9 cellular contexts compared by ENCODE assay signal in genomic region chrX:78945186-78945912, GRCh38. TPM values are rescaled to one million over a fixed set of nuclear protein-coding genes. Genes with fewer than 3 reads are reported as not detected.
DNase-seq lines count a peak whose midpoint lies in the region; ATAC-seq, FAIRE-seq and TF ChIP-seq lines count a peak whose summit lies in the region.
"Had no signal": no experiment of that assay in that cellular context is flagged by ENCODE, and none has a peak within 500 bp of the region (broad histone marks: within the 10 kb centered on the region; RNA-seq: fewer than 3 reads in every experiment).

A gene with protein sequence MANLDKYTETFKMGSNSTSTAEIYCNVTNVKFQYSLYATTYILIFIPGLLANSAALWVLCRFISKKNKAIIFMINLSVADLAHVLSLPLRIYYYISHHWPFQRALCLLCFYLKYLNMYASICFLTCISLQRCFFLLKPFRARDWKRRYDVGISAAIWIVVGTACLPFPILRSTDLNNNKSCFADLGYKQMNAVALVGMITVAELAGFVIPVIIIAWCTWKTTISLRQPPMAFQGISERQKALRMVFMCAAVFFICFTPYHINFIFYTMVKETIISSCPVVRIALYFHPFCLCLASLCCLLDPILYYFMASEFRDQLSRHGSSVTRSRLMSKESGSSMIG (plus strand): TSS chrX:78945391. CDS start chrX:78960521, 15,130 bp downstream.

- no peak for TF ChIP-seq CTCF in MM.1S (IDR thresholded peaks at IDR 0.05; ENCODE audit: low read length)
- TF ChIP-seq CTCF in GM12878 (IDR thresholded peaks at IDR 0.05 in 2 of 3, conservative IDR thresholded peaks at IDR 0.05 in 1 of 3; ENCODE audit: control insufficient read depth in 2 of 3, extremely low read depth in 1 of 3, insufficient read depth in 1 of 3, low read depth in 3 of 3, low read length in 3 of 3), result no peak
- TF ChIP-seq CTCF in MCF 10A (IDR thresholded peaks at IDR 0.05; ENCODE audit: unreplicated experiment), result no peak

- H3K27me3 ChIP-seq in MM.1S (replicated peaks; ENCODE audit: insufficient read depth, low read length) (no peaks in the 10 kb centered on the region), GM12878 (replicated peaks in 1 of 2; ENCODE audit: control insufficient read depth in 2 of 2, insufficient read depth in 2 of 2, low read length in 1 of 2) (no peaks in the 10 kb centered on the region)

- H3K4me3 Mint-ChIP-seq in MCF 10A (ENCODE audit: unreplicated experiment), result no peak within 1 kb of the TSS

- peak within 1 kb of the TSS; percentile 86 for H3K9ac ChIP-seq in MM.1S (ENCODE audit: low read length)
- peak within 1 kb of the TSS; percentile 83 for H3K9ac ChIP-seq in GM12878 (ENCODE audit: control insufficient read depth, insufficient read depth, low read length)

- TF ChIP-seq POLR2A in GM12878 (IDR thresholded peaks at IDR 0.05; ENCODE audit: low read depth, low read length), result peak; percentile 67

- H3F3A ChIP-seq in MM.1S (ENCODE audit: insufficient read depth, low read length), result peaks cover 28% of the 10 kb centered on the region

- CTCF ChIA-PET in GM12878 (lab: Yijun Ruan, JAX) (interaction anchor here (0.9 to 3.3 kb wide), 5 partner anchors 12 to 326 kb away, joined by 3 to 14 read pairs (median 5); no protein-coding TSS in a partner anchor), MCF 10A (lab: Yijun Ruan, JAX) (no interaction called here)

- peak within 1 kb of the TSS; percentile 32; the same call in 1 of the 2 replicates for H2AFZ ChIP-seq in MM.1S (ENCODE audit: low read length)
- peak within 1 kb of the TSS; percentile 35 for H2AFZ ChIP-seq in GM12878 (ENCODE audit: control insufficient read depth, low read depth, low read length)

- no peaks in the 10 kb centered on the region for H3K36me3 ChIP-seq in MM.1S (replicated peaks; ENCODE audit: insufficient read depth, low read length)
- H3K36me3 ChIP-seq in GM12878 (ENCODE audit: control insufficient read depth in 2 of 2, insufficient read depth in 2 of 2, low read length in 1 of 2), result no peaks in the 10 kb centered on the region

- ATAC-seq in GM18508 (IDR thresholded peaks at IDR 0.05; ENCODE audit: insufficient read depth, unreplicated experiment) (peak; percentile 74), GM21723 (IDR thresholded peaks at IDR 0.05; ENCODE audit: unreplicated experiment) (peak; percentile 79), GM12878 (peak; percentile 79)

- H3K9me3 ChIP-seq in MM.1S (replicated peaks; ENCODE audit: insufficient read depth, low read length) (no peaks in the 10 kb centered on the region), GM12878 (replicated peaks; ENCODE audit: control insufficient read depth, insufficient read depth, low read length) (peaks cover 2% of the 10 kb centered on the region; the same call in 2 of the 3 replicates)

- no peak within 1 kb of the TSS for H3K27ac Mint-ChIP-seq in MCF 10A (ENCODE audit: low read depth, unreplicated experiment)

- TF ChIP-seq EP300 in GM12878 (IDR thresholded peaks at IDR 0.05; ENCODE audit: borderline replicate concordance in 1 of 2, control insufficient read depth in 1 of 2, low read depth in 2 of 2, low read length in 2 of 2), result peak; percentile 88 to 90

- H3K27ac ChIP-seq in MM.1S (ENCODE audit: low read length) (peak within 1 kb of the TSS; percentile 92), GM12878 (ENCODE audit: control insufficient read depth, insufficient read depth) (peak within 1 kb of the TSS; percentile 84)
- H3K27ac ChIP-seq: epithelial cell of prostate had no signal

- H4K20me1 ChIP-seq in MM.1S (ENCODE audit: insufficient read depth, low read length) (no peaks in the 10 kb centered on the region), GM12878 (ENCODE audit: control insufficient read depth, insufficient read depth) (no peaks in the 10 kb centered on the region)

- no peak for TF ChIP-seq RAD21 in GM12878 (IDR thresholded peaks at IDR 0.05; ENCODE audit: insufficient read depth, low read depth, low read length)

- peaks cover 49% of the 10 kb centered on the region for H3K79me2 ChIP-seq in MM.1S (ENCODE audit: low read length)
- peaks cover 59% of the 10 kb centered on the region for H3K79me2 ChIP-seq in GM12878 (ENCODE audit: control insufficient read depth, insufficient read depth, low read length)

- RAD21 ChIA-PET in GM12878 (lab: Charles Lee; ENCODE audit: unreplicated experiment), result interaction anchor here (0.6 to 11.2 kb wide), 11 partner anchors 9 to 319 kb away, joined by 3 to 121 read pairs (median 5); no protein-coding TSS in a partner anchor

- DNase-seq in MM.1S (peak; percentile 85), GM12878 (ENCODE audit: low read depth, low spot score) (peak; percentile 85), NCI-H2227 treated with DMSO at 0.1 percent for 48 hours (lab: John Stamatoyannopoulos, UW) (no peak), MCF 10A (ENCODE audit: unreplicated experiment) (no peak), midbrain (lab: John Stamatoyannopoulos, UW) (no peak), HCEC 1CT (no peak)

- no peaks in the 10 kb centered on the region for H3K4me1 Mint-ChIP-seq in MCF 10A (ENCODE audit: insufficient read depth, unreplicated experiment)

- H3K9me2 ChIP-seq in MM.1S (replicated peaks; ENCODE audit: insufficient read depth, low read length), result no peaks in the 10 kb centered on the region

- FAIRE-seq in GM12878 (lab: Jason Lieb, UNC), result peak; percentile 49

- BruUV-seq in GM12878 (replicated peaks; lab: Mats Ljungman, UMichigan) (TSS peak; percentile 69), MCF 10A (replicated peaks; lab: Mats Ljungman, UMichigan) (no TSS peak)

- intact Hi-C loops in GM12878 (cut with micrococcal nuclease; ENCODE audit: unreplicated experiment), result loop anchor here (1.0 to 10.0 kb wide), 8 partner anchors 22 to 881 kb away; partner anchors contain the start of gene RTL3
- intact Hi-C loops in MCF 10A (cut with micrococcal nuclease), result no loop called here

- in situ Hi-C loops in GM12878 (cut with MboI), result loop anchor here (5.0 kb wide), 3 partner anchors 202 to 388 kb away; no protein-coding TSS in a partner anchor

- POLR2A ChIA-PET in GM12878 (lab: Charles Lee) (interaction anchor here (0.5 to 3.6 kb wide), 5 partner anchors 12 to 820 kb away, joined by 3 to 39 read pairs (median 10); no protein-coding TSS in a partner anchor), MCF 10A (lab: Yijun Ruan, JAX) (no interaction called here)

- H3K4me1 ChIP-seq in MM.1S (ENCODE audit: low read length) (peaks cover 17% of the 10 kb centered on the region), GM12878 (ENCODE audit: control insufficient read depth, insufficient read depth, low read length) (peaks cover 10% of the 10 kb centered on the region)

- 1% methylated on average over 5 of the region's 5 CpGs for WGBS in GM12878 (ENCODE audit: insufficient coverage, insufficient replicate concordance, low lambda C conversion rate, missing lambda C conversion rate)

- peaks cover 5% of the 10 kb centered on the region for H3K36me3 Mint-ChIP-seq in MCF 10A (ENCODE audit: insufficient read depth, unreplicated experiment)

- H3K27me3 Mint-ChIP-seq in MCF 10A (ENCODE audit: insufficient read depth, unreplicated experiment), result no peaks in the 10 kb centered on the region

- H3K9me3 Mint-ChIP-seq in MCF 10A (ENCODE audit: unreplicated experiment), result no peaks in the 10 kb centered on the region

- H3K4me2 ChIP-seq in MM.1S (ENCODE audit: low read depth, low read length) (peak within 1 kb of the TSS; percentile 51), GM12878 (ENCODE audit: control insufficient read depth, insufficient read depth) (peak within 1 kb of the TSS; percentile 76)

- H3K4me3 ChIP-seq in MM.1S (ENCODE audit: low read length), result peak within 1 kb of the TSS; percentile 67
- peak within 1 kb of the TSS; percentile 86 for H3K4me3 ChIP-seq in GM12878

- SMC1A ChIA-PET in GM12878 (lab: Charles Lee; ENCODE audit: uncharacterized antibody, unreplicated experiment), result interaction anchor here (0.7 to 10.8 kb wide), 20 partner anchors 11 to 436 kb away, joined by 3 to 84 read pairs (median 4); partner anchors contain the start of gene GPR174

TF ChIP-seq in GM12878, 131 proteins besides CTCF, POLR2A, EP300 and RAD21 (continues in another document):
- TF ChIP-seq SMC3 (IDR thresholded peaks at IDR 0.05; ENCODE audit: borderline replicate concordance, low read length), result no peak
- 0 out of 2 replicates have a peak, but pooled peaks have one; percentile 59 for TF ChIP-seq BCL11A (IDR thresholded peaks at IDR 0.05; ENCODE audit: low read depth, low read length)
- TF ChIP-seq CHD2 (IDR thresholded peaks at IDR 0.05; ENCODE audit: borderline replicate concordance, low read depth, low read length), result peak; percentile 63; the same call in 1 of the 2 replicates
- TF ChIP-seq MXI1 (IDR thresholded peaks at IDR 0.05; ENCODE audit: low read depth, low read length), result peak; percentile 74
- no peak for TF ChIP-seq YBX1 (IDR thresholded peaks at IDR 0.05)
- TF ChIP-seq POLR2AphosphoS2 (IDR thresholded peaks at IDR 0.05; ENCODE audit: low read depth, low read length), result peak; percentile 69
- no peak for TF ChIP-seq BMI1 (IDR thresholded peaks at IDR 0.05; ENCODE audit: borderline replicate concordance)
- 0 out of 2 replicates have a peak, but pooled peaks have one; percentile 60 for TF ChIP-seq DPF2 (IDR thresholded peaks at IDR 0.05)

RNA-seq across cellular contexts. Expression of the gene that starts here (rescaled TPM):
- total RNA-seq in GM12878 (2013; cell fraction: nucleolus; rRNA removed), result 209 and 224 TPM in 2 replicates
- 104 and 121 TPM in 2 replicates for total RNA-seq in GM12878 (2014; rRNA removed)
- total RNA-seq in GM12878 (2014; rRNA removed; fragmentation: Illumina TruSeq; extraction: Trizol), result 98.5 and 102 TPM in 2 replicates
- total RNA-seq in GM12878 (2021), result 72.2 TPM in 2 replicates
- 173 TPM for polyA plus RNA-seq in GM12878 (2011; ENCODE audit: low read depth)
- 272 and 288 TPM in 2 replicates for polyA plus RNA-seq in GM12878 (2011; rRNA removed)
- 219 and 229 TPM in 2 replicates for polyA plus RNA-seq in GM12878 (2011; cell fraction: cytosol; rRNA removed)
- 147 and 168 TPM in 2 replicates for polyA plus RNA-seq in GM12878 (2011; cell fraction: nucleus; rRNA removed)
- polyA plus RNA-seq in GM12878 (2012), result 74.9 and 78.9 TPM in 2 replicates
- polyA plus RNA-seq in GM12878 (2014; fragmentation: Illumina TruSeq; extraction: Trizol), result 152 and 185 TPM in 2 replicates
- polyA plus RNA-seq in GM12878 (2014; fragmentation: Nextera tagmentation; extraction: Ambion mirVana), result 10 to 100 TPM; 43.8 to 71.9 TPM
- 44.1 and 56.9 TPM in 2 replicates for polyA plus RNA-seq in GM12878 (2014; rRNA removed)
- polyA plus RNA-seq in GM12878 (2016; fragmentation: Nextera tagmentation; extraction: Ambion mirVana), result 10 to 100 TPM; 56.2 to 60.6 TPM
- 400 and 524 TPM in 2 replicates for polyA minus RNA-seq in GM12878 (2011; rRNA and poly(A)+ RNA removed)
- polyA minus RNA-seq in GM12878 (2011; cell fraction: cytosol; rRNA and poly(A)+ RNA removed), result 93.9 and 101 TPM in 2 replicates
- polyA minus RNA-seq in GM12878 (2011; cell fraction: nucleus; rRNA and poly(A)+ RNA removed), result 77.6 and 102 TPM in 2 replicates
- not detected in 2 replicates for total RNA-seq in MCF 10A (2022)

Comparison
In these comparisons a context has a peak if more than half of its experiments do, and no peak if none do; other contexts are left out.
1. RNA of the gene that starts here (total RNA-seq): 72.2 to 224 TPM in GM12878; not detected in MCF 10A; every median in the first group is over 10 times any median in the second.
2. DNase-seq: peak in MM.1S (single experiment) and GM12878 (single experiment); none in NCI-H2227 treated with DMSO at 0.1 percent for 48 hours (single experiment), MCF 10A (single experiment), midbrain (single experiment) and HCEC 1CT (single experiment).
3. Peak in every context shown above with its lines, with median percentiles within 50 percentile points of each other: ATAC-seq.